Comparison of ENCODE assay signal across 8 cellular contexts in genomic region chr3:170038434-170039110, GRCh38. TPM values are rescaled to one million over a fixed set of nuclear protein-coding genes. Genes with fewer than 3 reads are reported as not detected.
A peak's percentile ranks its signal among the peaks of the same experiment; 100 is the strongest.
DNase-seq lines count a peak whose midpoint lies in the region; ATAC-seq and TF ChIP-seq lines count a peak whose summit lies in the region.

No MANE protein-coding gene starts in this region.

- peaks cover 0 to 31% (median 6%) of the 10 kb centered on the region in 3 donors for H3K27me3 ChIP-seq in stomach

- H3K4me3 Mint-ChIP-seq in T-cell (peak overlapping the region; percentile 85 to 87 (median 86)), MCF 10A (ENCODE audit: unreplicated experiment) (peak overlapping the region; percentile 65)

- peak; percentile 23 to 67 (median 54) for DNase-seq in stimulated activated naive CD4-positive, alpha-beta T cell (lab: John Stamatoyannopoulos, UW)
- no peak for DNase-seq in stimulated activated naive CD4-positive, alpha-beta T cell treated with Interleukin-2 at 50 U/mL for 16 hours (lab: John Stamatoyannopoulos, UW)
- peak in 32 of 34 experiments; percentile 9 to 54 (median 27) for DNase-seq in T-cell
- peak; percentile 5 for DNase-seq in MCF 10A (ENCODE audit: unreplicated experiment)
- peak; percentile 53 to 70 for DNase-seq in left colon
- peak; percentile 68 for DNase-seq in stomach
- DNase-seq in omental fat pad (ENCODE audit: low spot score), result no peak

- no peaks in the 10 kb centered on the region for H3K9me3 Mint-ChIP-seq in T-cell
- no peaks in the 10 kb centered on the region for H3K9me3 Mint-ChIP-seq in MCF 10A (ENCODE audit: unreplicated experiment)

- 2 to 6% (median 3%) methylated on average over 40 to 51 of the region's 51 CpGs for WGBS in stomach, 5 donors

- H3K36me3 Mint-ChIP-seq in T-cell, result peaks cover 5% of the 10 kb centered on the region
- peaks cover 4% of the 10 kb centered on the region for H3K36me3 Mint-ChIP-seq in MCF 10A (ENCODE audit: insufficient read depth, unreplicated experiment)

- H3K27me3 Mint-ChIP-seq in T-cell, result no peaks in the 10 kb centered on the region
- no peaks in the 10 kb centered on the region for H3K27me3 Mint-ChIP-seq in MCF 10A (ENCODE audit: insufficient read depth, unreplicated experiment)

- H3K4me1 Mint-ChIP-seq in T-cell (peaks cover 13 to 28% (median 22%) of the 10 kb centered on the region in 3 donors), MCF 10A (ENCODE audit: insufficient read depth, unreplicated experiment) (no peaks in the 10 kb centered on the region)

- CTCF ChIA-PET in T-cell (lab: Charles Lee) (interaction anchor here (0.6 to 0.7 kb wide), 3 partner anchors 9 to 276 kb away, joined by 3 to 4 read pairs (median 3); no protein-coding TSS in a partner anchor), MCF 10A (lab: Yijun Ruan, JAX) (interaction anchor here (0.7 to 1.2 kb wide), 3 partner anchors 41 to 1990 kb away, joined by 3 read pairs; no protein-coding TSS in a partner anchor)

- no peak for TF ChIP-seq CTCF in MCF 10A (IDR thresholded peaks at IDR 0.05; ENCODE audit: unreplicated experiment)
- TF ChIP-seq CTCF in stomach (IDR thresholded peaks at IDR 0.05), result peak in 3 of 7 experiments; percentile 35 to 53 (median 39)
- TF ChIP-seq CTCF in omental fat pad (IDR thresholded peaks at IDR 0.05), result no peak

- TF ChIP-seq POLR2A in stomach (IDR thresholded peaks at IDR 0.05), result no peak

- intact Hi-C loops in MCF 10A (cut with micrococcal nuclease) (loop anchor here (5.0 kb wide), 1 partner anchor 176 kb away; no protein-coding TSS in a partner anchor), left colon (cut with DNase I, micrococcal nuclease) (no loop called here), stomach (cut with DNase I; ENCODE audit: low total_unique reads) (no loop called here)

- H3K36me3 ChIP-seq in stomach, result no peaks in the 10 kb centered on the region

- peak overlapping the region; percentile 57 to 75 (median 64) for H3K4me3 ChIP-seq in stomach

- H3K4me1 ChIP-seq in stomach, result peaks cover 11 to 44% (median 41%) of the 10 kb centered on the region in 4 donors

- TF ChIP-seq EP300 in stomach (IDR thresholded peaks at IDR 0.05), result no peak

- BruUV-seq in MCF 10A (replicated peaks; lab: Mats Ljungman, UMichigan), result no TSS peak

- H3K27ac Mint-ChIP-seq in T-cell (peak overlapping the region in 1 of 2 donors; percentile 70), MCF 10A (ENCODE audit: low read depth, unreplicated experiment) (no peak overlapping the region)

- no peaks in the 10 kb centered on the region for H3K9me3 ChIP-seq in stomach

- POLR2A ChIA-PET in T-cell (lab: Charles Lee) (no interaction called here), MCF 10A (lab: Yijun Ruan, JAX) (no interaction called here)

- ATAC-seq in HG03439 (IDR thresholded peaks at IDR 0.05; ENCODE audit: unreplicated experiment) (peak; percentile 27), T-cell (replicated peaks in 1 of 4) (peak; percentile 30 to 43 (median 36)), left colon (peak; percentile 50), omental fat pad (ENCODE audit: low FRiP score) (no peak)

- peak overlapping the region; percentile 78 to 92 (median 90) for H3K27ac ChIP-seq in stomach

RNA-seq across cellular contexts. Expression of gene GPR160, which starts 0.8 kb away (rescaled TPM):
- total RNA-seq in T-cell (1 to 10 TPM; 4.3 to 8.4 (median 5.9) TPM), MCF 10A (2022) (1.8 and 2.6 TPM in 2 replicates), left colon (10 to 100 TPM; 65.7 to 82.6 TPM), stomach (10 to 100 TPM in 4 of 5 donors, under 1 TPM in 1; 0.58 to 70.1 (median 52.4) TPM), omental fat pad (10 to 100 TPM in 2 of 4 donors, 1 to 10 TPM in 2; 1.4 to 27.7 (median 9.4) TPM)
- polyA plus RNA-seq in stomach, result 10 to 100 TPM; 16.5 to 68.4 (median 43.8) TPM

Comparison
In these comparisons a context has a peak if more than half of its experiments do, and no peak if none do; other contexts are left out.
1. DNase-seq: peak in stimulated activated naive CD4-positive, alpha-beta T cell (6 of 6), T-cell (32 of 34), MCF 10A (single experiment), left colon (2 of 2) and stomach (single experiment); none in stimulated activated naive CD4-positive, alpha-beta T cell treated with Interleukin-2 at 50 U/mL for 16 hours (single experiment) and omental fat pad (single experiment).